8 cellular contexts compared by ENCODE assay signal in the genomic region with DNA sequence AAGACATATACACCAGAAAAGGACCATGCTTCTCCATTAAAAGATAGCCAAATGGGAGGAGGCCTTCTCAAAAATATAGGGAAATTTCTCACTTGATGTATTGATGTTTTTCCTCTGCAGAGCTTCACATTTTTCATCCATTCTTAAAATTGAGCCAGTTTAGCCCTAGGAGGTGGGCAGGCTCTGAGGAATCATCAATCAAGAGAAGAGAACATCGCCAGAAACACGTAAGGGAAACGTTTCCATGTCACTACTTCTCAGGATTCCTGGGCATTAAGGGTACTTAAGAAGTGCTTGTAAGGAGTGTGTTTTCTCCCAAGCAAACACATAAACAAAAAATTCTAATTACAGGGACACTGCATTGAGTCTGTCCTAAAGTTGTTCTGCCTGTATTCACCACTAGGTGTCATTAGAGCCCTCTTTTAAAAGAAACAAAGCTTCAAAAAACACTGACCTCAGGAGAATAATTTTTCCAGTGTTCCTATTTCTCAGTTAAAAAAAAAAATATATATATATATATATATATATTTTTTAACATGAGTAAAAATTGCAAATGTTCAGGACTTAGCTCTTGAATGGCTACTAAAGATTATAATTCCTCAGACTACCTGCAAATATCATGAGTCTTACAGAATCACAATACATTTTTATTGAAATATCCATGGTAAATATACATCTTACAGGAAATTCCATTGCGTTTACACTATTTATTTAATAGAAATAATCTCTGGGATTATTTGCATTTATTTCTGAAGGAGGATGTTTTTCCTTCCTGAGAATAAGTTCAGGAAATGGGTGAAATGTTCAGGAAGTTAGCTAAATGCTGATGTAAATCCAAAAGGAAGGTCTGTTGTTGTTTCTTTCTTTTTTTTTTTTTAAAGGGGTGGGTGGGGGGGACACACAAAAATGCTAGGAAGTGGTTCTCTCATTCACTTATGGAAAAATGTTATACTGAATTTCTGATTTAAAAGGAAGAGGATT. TPM values are rescaled to one million over a fixed set of nuclear protein-coding genes. Genes with fewer than 3 reads are reported as not detected.
DNase-seq lines count a peak whose midpoint lies in the region; ATAC-seq and TF ChIP-seq lines count a peak whose summit lies in the region.

No MANE protein-coding gene starts in this region.

- DNase-seq in NCI-H146 (lab: John Stamatoyannopoulos, UW) (peak; percentile 3), NCI-H146 treated with DMSO at 0.1 percent for 48 hours (lab: John Stamatoyannopoulos, UW; ENCODE audit: unreplicated experiment) (no peak), NCI-H2227 (lab: John Stamatoyannopoulos, UW; ENCODE audit: unreplicated experiment) (peak; percentile 51), ascending aorta (ENCODE audit: low spot score in 2 of 2) (no peak), kidney tubule cell (ENCODE audit: low spot score) (peak; percentile 71), type B pancreatic cell (ENCODE audit: extremely low spot score, unreplicated experiment) (no peak)
- DNase-seq in activated CD4-positive, CD25-positive, alpha-beta regulatory T cell (lab: John Stamatoyannopoulos, UW), result no peak

- peak overlapping the region; percentile 76 for H3K4me3 Mint-ChIP-seq in type B pancreatic cell

- H3K27ac Mint-ChIP-seq in type B pancreatic cell, result peak overlapping the region; percentile 82

- peak overlapping the region; percentile 74 for H3K27ac ChIP-seq in ascending aorta

- no peaks in the 10 kb centered on the region for H3K9me3 Mint-ChIP-seq in type B pancreatic cell

- peaks cover 45% of the 10 kb centered on the region for H3K4me1 Mint-ChIP-seq in type B pancreatic cell (ENCODE audit: unreplicated experiment)

- peak; percentile 75 for ATAC-seq in HG02870 (IDR thresholded peaks at IDR 0.05; ENCODE audit: unreplicated experiment)

- no peak overlapping the region for H3K4me3 ChIP-seq in ascending aorta

- peaks cover 2% of the 10 kb centered on the region for H3K36me3 Mint-ChIP-seq in type B pancreatic cell

- TF ChIP-seq CTCF in ascending aorta (IDR thresholded peaks at IDR 0.05) (peak; percentile 58 to 72 (median 67)), type B pancreatic cell (conservative IDR thresholded peaks at IDR 0.05) (peak; percentile 88)

- intact Hi-C loops in ascending aorta (cut with DNase I), result loop anchor here (1.0 kb wide), 1 partner anchor 351 kb away; no protein-coding TSS in a partner anchor

- peaks cover 19 to 58% of the 10 kb centered on the region in 2 donors for H3K4me1 ChIP-seq in ascending aorta

- no peaks in the 10 kb centered on the region for H3K27me3 ChIP-seq in ascending aorta

- H3K9me3 ChIP-seq in ascending aorta, result no peaks in the 10 kb centered on the region

- H3K36me3 ChIP-seq in ascending aorta, result peaks cover 4% of the 10 kb centered on the region in 2 donors

- no peaks in the 10 kb centered on the region for H3K27me3 Mint-ChIP-seq in type B pancreatic cell

RNA-seq across cellular contexts. Expression of gene FZD4, which starts 16.0 kb away (rescaled TPM):
- total RNA-seq in ascending aorta, result 124 TPM
- total RNA-seq in type B pancreatic cell (ENCODE audit: low replicate concordance), result 6.4 and 11.9 TPM in 2 replicates

Comparison
In these comparisons a context has a peak if more than half of its experiments do, and no peak if none do; other contexts are left out.
1. DNase-seq: peak in NCI-H146 (single experiment), NCI-H2227 (single experiment) and kidney tubule cell (single experiment); none in NCI-H146 treated with DMSO at 0.1 percent for 48 hours (single experiment), ascending aorta (0 of 2), type B pancreatic cell (single experiment) and activated CD4-positive, CD25-positive, alpha-beta regulatory T cell (0 of 4).